ENCODE assay signal across 26 cellular contexts in the genomic region with DNA sequence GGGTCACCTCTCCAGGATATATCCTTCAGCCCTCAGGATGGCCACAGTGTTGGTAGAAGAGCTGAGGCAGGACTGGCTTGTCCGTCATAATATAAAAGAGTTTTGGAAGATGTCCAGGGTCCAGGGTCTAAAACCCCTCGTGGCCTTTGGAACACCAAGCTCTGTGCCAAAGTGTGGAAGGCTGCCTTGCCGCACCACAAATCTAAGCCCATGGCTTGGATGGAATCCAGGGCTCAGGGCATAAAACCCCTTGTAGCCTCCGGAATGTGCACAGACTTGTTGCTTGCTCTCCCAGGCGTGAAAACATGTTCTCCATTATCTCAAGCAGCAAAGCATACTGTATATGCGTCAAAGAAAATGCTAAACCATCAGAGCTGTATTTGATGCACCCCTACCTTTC.
"Had no signal": no experiment of that assay in that cellular context is flagged by ENCODE, and none has a peak within 500 bp of the region (broad histone marks: within the 10 kb centered on the region; RNA-seq: fewer than 3 reads in every experiment).

No MANE protein-coding gene starts in this region.

- DNase-seq: activated B cell treated with CpG ODN at 0.5 μM for 24 hours; activated CD4-positive, alpha-beta memory T cell treated with anti-CD3 and anti-CD28 coated beads for 36 hours; activated CD4-positive, alpha-beta T cell treated with anti-CD3 and anti-CD28 coated beads for 4 hours; activated CD8-positive, alpha-beta memory T cell treated with anti-CD3 and anti-CD28 coated beads, Interleukin-2, amount 10 ng/mL, durations not matched to agents 7 days and 5 days; activated naive CD4-positive, alpha-beta T cell; activated naive CD8-positive, alpha-beta T cell treated with anti-CD3 and anti-CD28 coated beads for 36 hours; activated T-cell treated with anti-CD3 and anti-CD28 coated beads, Interleukin-2, amount 50 U/mL, for 1 hour; amniotic stem cell; dermis blood vessel endothelial cell; effector memory CD8-positive, alpha-beta T cell; foreskin melanocyte; head of caudate nucleus; left ventricle myocardium inferior; mucosa of descending colon; naive B cell; stimulated activated naive B cell treated with anti-CD40 and anti-IgM and Interleukin-4, amounts not matched to agents 10 μg/mL and 1 μg/mL and 100 μg/mL, for 72 hours; T-helper 1 cell; T-helper 9 cell had no signal

- H3K4me1 Mint-ChIP-seq: activated B cell treated with CpG ODN at 0.5 μM for 24 hours; activated CD8-positive, alpha-beta memory T cell treated with anti-CD3 and anti-CD28 coated beads, Interleukin-2, amount 10 ng/mL, durations not matched to agents 7 days and 5 days; activated naive CD8-positive, alpha-beta T cell treated with anti-CD3 and anti-CD28 coated beads for 36 hours; activated T-helper 17 cell treated with anti-CD3 and anti-CD28 coated beads, Interleukin-2, amount 50 U/mL, for 72 hours; memory B cell; naive B cell; neural progenitor cell; stimulated activated naive B cell treated with anti-CD40 and anti-IgM and Interleukin-4, amounts not matched to agents 10 μg/mL and 1 μg/mL and 100 μg/mL, for 72 hours had no signal

- H3K4me3 ChIP-seq: cardiac muscle cell, left ventricle myocardium inferior, mucosa of descending colon, neural progenitor cell, prostate gland, thyroid gland had no signal

- H3K4me3 Mint-ChIP-seq: activated B cell treated with CpG ODN at 0.5 μM for 24 hours; activated CD4-positive, alpha-beta memory T cell treated with anti-CD3 and anti-CD28 coated beads for 36 hours; activated CD8-positive, alpha-beta memory T cell treated with anti-CD3 and anti-CD28 coated beads, Interleukin-2, amount 10 ng/mL, durations not matched to agents 7 days and 5 days; activated naive CD8-positive, alpha-beta T cell treated with anti-CD3 and anti-CD28 coated beads for 36 hours; activated T-helper 17 cell treated with anti-CD3 and anti-CD28 coated beads, Interleukin-2, amount 50 U/mL, for 72 hours; effector memory CD8-positive, alpha-beta T cell; memory B cell; neural progenitor cell; stimulated activated naive B cell treated with anti-CD40 and anti-IgM and Interleukin-4, amounts not matched to agents 10 μg/mL and 1 μg/mL and 100 μg/mL, for 72 hours had no signal

- H3K27ac Mint-ChIP-seq: activated B cell treated with CpG ODN at 0.5 μM for 24 hours; activated CD4-positive, alpha-beta memory T cell treated with anti-CD3 and anti-CD28 coated beads for 36 hours; activated CD8-positive, alpha-beta memory T cell treated with anti-CD3 and anti-CD28 coated beads, Interleukin-2, amount 10 ng/mL, durations not matched to agents 7 days and 5 days; activated naive CD8-positive, alpha-beta T cell treated with anti-CD3 and anti-CD28 coated beads for 36 hours; activated T-helper 17 cell treated with anti-CD3 and anti-CD28 coated beads, Interleukin-2, amount 50 U/mL, for 72 hours; effector memory CD8-positive, alpha-beta T cell; memory B cell; naive B cell; neural progenitor cell; stimulated activated naive B cell treated with anti-CD40 and anti-IgM and Interleukin-4, amounts not matched to agents 10 μg/mL and 1 μg/mL and 100 μg/mL, for 72 hours had no signal

- ATAC-seq: activated CD8-positive, alpha-beta memory T cell treated with anti-CD3 and anti-CD28 coated beads, Interleukin-2, amount 10 ng/mL, durations not matched to agents 7 days and 5 days; activated T-helper 17 cell treated with anti-CD3 and anti-CD28 coated beads, Interleukin-2, amount 50 U/mL, for 72 hours; effector memory CD8-positive, alpha-beta T cell; mucosa of descending colon; sciatic nerve; stimulated activated naive B cell treated with anti-CD40 and anti-IgM and Interleukin-4, amounts not matched to agents 10 μg/mL and 1 μg/mL and 100 μg/mL, for 72 hours had no signal

- H3K36me3 Mint-ChIP-seq: activated CD8-positive, alpha-beta memory T cell treated with anti-CD3 and anti-CD28 coated beads, Interleukin-2, amount 10 ng/mL, durations not matched to agents 7 days and 5 days; neural progenitor cell had no signal

- H3K27ac ChIP-seq: cardiac muscle cell, epithelial cell of prostate, left ventricle myocardium inferior, neural progenitor cell, prostate gland had no signal
